20 cellular contexts compared by ENCODE assay signal in genomic region chr2:233600361-233600760, GRCh38. TPM values are rescaled to one million over a fixed set of nuclear protein-coding genes. Genes with fewer than 3 reads are reported as not detected.
"Had no signal": no experiment of that assay in that cellular context is flagged by ENCODE, and none has a peak within 500 bp of the region (broad histone marks: within the 10 kb centered on the region; RNA-seq: fewer than 3 reads in every experiment).

No MANE protein-coding gene starts in this region.

- H3K36me3 ChIP-seq: esophagus squamous epithelium, right atrium auricular region, thyroid gland had no signal

- ATAC-seq: foreskin keratinocyte had no signal

- DNase-seq: activated CD4-positive, alpha-beta memory T cell treated with anti-CD3 and anti-CD28 coated beads for 36 hours; activated T-cell treated with anti-CD3 and anti-CD28 coated beads for 4 hours; amniotic stem cell; central memory CD4-positive, alpha-beta T cell; effector CD4-positive, alpha-beta T cell; esophagus squamous epithelium; glutamatergic neuron; hypothalamus; occipital lobe; stimulated activated CD4-positive, alpha-beta T cell treated with anti-CD3 and anti-CD28 coated beads, Interleukin-2, amount 100 ng/mL, for 24 hours; stimulated activated naive CD4-positive, alpha-beta T cell treated with Interleukin-2 at 50 U/mL for 16 hours; thyroid gland had no signal

- H3K27ac ChIP-seq: coronary artery, esophagus squamous epithelium, foreskin keratinocyte, right atrium auricular region, thyroid gland had no signal

- H3K4me3 ChIP-seq: coronary artery, esophagus squamous epithelium, right atrium auricular region, thyroid gland had no signal

- H3K27me3 ChIP-seq: foreskin keratinocyte, right atrium auricular region, thyroid gland had no signal

RNA-seq across cellular contexts. Expression of gene UGT1A8, which starts 17.1 kb away (rescaled TPM):
- total RNA-seq: activated CD4-positive, alpha-beta memory T cell treated with anti-CD3 and anti-CD28 coated beads for 36 hours; foreskin keratinocyte; kidney epithelial cell; mononuclear cell; occipital lobe; posterior vena cava; right atrium auricular region; skeletal muscle tissue; subcutaneous adipose tissue had no signal

RNA-seq across cellular contexts. Expression of gene UGT1A10, which starts 35.9 kb away (rescaled TPM):
- total RNA-seq: activated CD4-positive, alpha-beta memory T cell treated with anti-CD3 and anti-CD28 coated beads for 36 hours; foreskin keratinocyte; kidney epithelial cell; mononuclear cell; occipital lobe; posterior vena cava; right atrium auricular region; skeletal muscle tissue; subcutaneous adipose tissue had no signal
